Comparison of ENCODE assay signal across 1 cellular context in genomic region chr17:79301469-79301868, GRCh38.
TF ChIP-seq lines count a peak whose summit lies in the region.

No MANE protein-coding gene starts in this region.

TF ChIP-seq in HepG2, 621 proteins besides CTCF, POLR2A, EP300 and RAD21:
- TF ChIP-seq ZNF646 (CRISPR knock-in tag; IDR thresholded peaks at IDR 0.05) (no peak), GLI4 (CRISPR knock-in tag; IDR thresholded peaks at IDR 0.05; ENCODE audit: borderline replicate concordance) (no peak), BORCS8-MEF2B (CRISPR knock-in tag; IDR thresholded peaks at IDR 0.05) (no peak), RXRA (CRISPR knock-in tag; IDR thresholded peaks at IDR 0.05) (no peak), SMC3 (IDR thresholded peaks at IDR 0.05; ENCODE audit: low read length) (no peak), MAFF (IDR thresholded peaks at IDR 0.05; ENCODE audit: low read depth, low read length) (no peak), NFE2L1 (CRISPR knock-in tag; IDR thresholded peaks at IDR 0.05; ENCODE audit: borderline replicate concordance) (no peak), HBP1 (CRISPR knock-in tag; IDR thresholded peaks at IDR 0.05; ENCODE audit: low read depth) (no peak), ZFX (CRISPR knock-in tag; IDR thresholded peaks at IDR 0.05; ENCODE audit: low read depth) (no peak), ZNF34 (CRISPR knock-in tag; IDR thresholded peaks at IDR 0.05; ENCODE audit: borderline replicate concordance) (no peak), THYN1 (CRISPR knock-in tag; IDR thresholded peaks at IDR 0.05; ENCODE audit: borderline replicate concordance, low read depth) (no peak), ZFP91 (CRISPR knock-in tag; IDR thresholded peaks at IDR 0.05; ENCODE audit: borderline replicate concordance) (no peak), JUNB (CRISPR knock-in tag; IDR thresholded peaks at IDR 0.05; ENCODE audit: borderline replicate concordance) (no peak)
- TF ChIP-seq, protein P1, sequence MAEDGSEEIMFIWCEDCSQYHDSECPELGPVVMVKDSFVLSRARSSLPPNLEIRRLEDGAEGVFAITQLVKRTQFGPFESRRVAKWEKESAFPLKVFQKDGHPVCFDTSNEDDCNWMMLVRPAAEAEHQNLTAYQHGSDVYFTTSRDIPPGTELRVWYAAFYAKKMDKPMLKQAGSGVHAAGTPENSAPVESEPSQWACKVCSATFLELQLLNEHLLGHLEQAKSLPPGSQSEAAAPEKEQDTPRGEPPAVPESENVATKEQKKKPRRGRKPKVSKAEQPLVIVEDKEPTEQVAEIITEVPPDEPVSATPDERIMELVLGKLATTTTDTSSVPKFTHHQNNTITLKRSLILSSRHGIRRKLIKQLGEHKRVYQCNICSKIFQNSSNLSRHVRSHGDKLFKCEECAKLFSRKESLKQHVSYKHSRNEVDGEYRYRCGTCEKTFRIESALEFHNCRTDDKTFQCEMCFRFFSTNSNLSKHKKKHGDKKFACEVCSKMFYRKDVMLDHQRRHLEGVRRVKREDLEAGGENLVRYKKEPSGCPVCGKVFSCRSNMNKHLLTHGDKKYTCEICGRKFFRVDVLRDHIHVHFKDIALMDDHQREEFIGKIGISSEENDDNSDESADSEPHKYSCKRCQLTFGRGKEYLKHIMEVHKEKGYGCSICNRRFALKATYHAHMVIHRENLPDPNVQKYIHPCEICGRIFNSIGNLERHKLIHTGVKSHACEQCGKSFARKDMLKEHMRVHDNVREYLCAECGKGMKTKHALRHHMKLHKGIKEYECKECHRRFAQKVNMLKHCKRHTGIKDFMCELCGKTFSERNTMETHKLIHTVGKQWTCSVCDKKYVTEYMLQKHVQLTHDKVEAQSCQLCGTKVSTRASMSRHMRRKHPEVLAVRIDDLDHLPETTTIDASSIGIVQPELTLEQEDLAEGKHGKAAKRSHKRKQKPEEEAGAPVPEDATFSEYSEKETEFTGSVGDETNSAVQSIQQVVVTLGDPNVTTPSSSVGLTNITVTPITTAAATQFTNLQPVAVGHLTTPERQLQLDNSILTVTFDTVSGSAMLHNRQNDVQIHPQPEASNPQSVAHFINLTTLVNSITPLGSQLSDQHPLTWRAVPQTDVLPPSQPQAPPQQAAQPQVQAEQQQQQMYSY (CRISPR knock-in tag; IDR thresholded peaks at IDR 0.05), result no peak
